ENCODE assay signal across 8 cellular contexts in genomic region chr9:128159784-128160602, GRCh38. TPM values are rescaled to one million over a fixed set of nuclear protein-coding genes. Genes with fewer than 3 reads are reported as not detected.
DNase-seq lines count a peak whose midpoint lies in the region; ATAC-seq lines count a peak whose summit lies in the region.

BBLN (plus strand) TSS chr9:128160265; CDS start chr9:128160408, 143 bp downstream.

- DNase-seq in AML-193 (lab: John Stamatoyannopoulos, UW) (peak; percentile 64 to 66), GM19240 (ENCODE audit: insufficient read length, low spot score) (peak; percentile 97), NCI-H748 (lab: John Stamatoyannopoulos, UW; ENCODE audit: unreplicated experiment) (peak; percentile 96), cortex of kidney (lab: John Stamatoyannopoulos, UW) (peak; percentile 42), left lobe of liver (ENCODE audit: low spot score) (peak; percentile 97)
- peak; percentile 93 for DNase-seq in activated CD4-positive, alpha-beta T cell treated with anti-CD3 and anti-CD28 coated beads, Interleukin-2, amount 50 U/mL, for 1 hour
- DNase-seq in stimulated activated CD4-positive, alpha-beta T cell treated with anti-CD3 and anti-CD28 coated beads, Interleukin-2, amount 100 ng/mL, for 24 hours, result peak; percentile 94 to 97

- ATAC-seq in HG03520 (IDR thresholded peaks at IDR 0.05; ENCODE audit: unreplicated experiment), result peak; percentile 67
- peak; percentile 95 for ATAC-seq in left lobe of liver

RNA-seq across cellular contexts. Expression of gene BBLN, which starts in this region (rescaled TPM):
- total RNA-seq in left lobe of liver, result 20.8 TPM

Comparison
In these comparisons a context has a peak if more than half of its experiments do, and no peak if none do; other contexts are left out.
1. Peak in every context shown above with its lines: DNase-seq and ATAC-seq.
2. DNase-seq: peak in every context shown above with its lines; median percentile 97 in GM19240; 97 in left lobe of liver; 96 in NCI-H748; 96 in stimulated activated CD4-positive, alpha-beta T cell treated with anti-CD3 and anti-CD28 coated beads, Interleukin-2, amount 100 ng/mL, for 24 hours; 93 in activated CD4-positive, alpha-beta T cell treated with anti-CD3 and anti-CD28 coated beads, Interleukin-2, amount 50 U/mL, for 1 hour; 65 in AML-193; 42 in cortex of kidney.